ENCODE assay signal across 1 cellular context in genomic region chr13:48403151-48403631, GRCh38.
TF ChIP-seq lines count a peak whose summit lies in the region.

No MANE protein-coding gene starts in this region.

TF ChIP-seq in GM23338, 12 proteins besides CTCF, POLR2A, EP300 and RAD21 (continued from another document):
- TF ChIP-seq ETS1 (IDR thresholded peaks at IDR 0.05) (no peak), EZH2 (IDR thresholded peaks at IDR 0.05; ENCODE audit: low read depth, unreplicated experiment) (no peak), JUNB (IDR thresholded peaks at IDR 0.05; ENCODE audit: unreplicated experiment) (no peak), STAT1 (IDR thresholded peaks at IDR 0.05; ENCODE audit: unreplicated experiment) (no peak), EZH2phosphoT487 (IDR thresholded peaks at IDR 0.05; ENCODE audit: unreplicated experiment) (no peak), NANOG (IDR thresholded peaks at IDR 0.05; ENCODE audit: borderline replicate concordance) (no peak)
TF ChIP-seq in GM23338: peak in this region for 0.
